In genomic region chr21:40615503-40616376, GRCh38 we compare ENCODE assay signal across 23 cellular contexts.
DNase-seq lines count a peak whose midpoint lies in the region; ATAC-seq and TF ChIP-seq lines count a peak whose summit lies in the region.
"Had no signal": no experiment of that assay in that cellular context is flagged by ENCODE, and none has a peak within 500 bp of the region (broad histone marks: within the 10 kb centered on the region; RNA-seq: fewer than 3 reads in every experiment).

No MANE protein-coding gene starts in this region.

- H3K4me2 ChIP-seq in neural progenitor cell = no peak overlapping the region

- WGBS in body of pancreas, 2 donors = 47 to 48% methylated on average over 9 of the region's 9 CpGs

- H3K79me2 ChIP-seq in neural progenitor cell (ENCODE audit: low read depth) = no peaks in the 10 kb centered on the region

- ATAC-seq in body of pancreas (no peak), HG03175 (IDR thresholded peaks at IDR 0.05; ENCODE audit: unreplicated experiment) (no peak), HG02642 (IDR thresholded peaks at IDR 0.05; ENCODE audit: poor library complexity, unreplicated experiment) (no peak)
- ATAC-seq: activated T-helper 17 cell treated with anti-CD3 and anti-CD28 coated beads, Interleukin-2, amount 50 U/mL, for 72 hours had no signal

- DNase-seq in NCI-H345 (lab: John Stamatoyannopoulos, UW) (peak; percentile 12), NCI-H345 treated with DMSO at 0.1 percent for 48 hours (lab: John Stamatoyannopoulos, UW; ENCODE audit: unreplicated experiment) (no peak), NCI-H1436 (lab: John Stamatoyannopoulos, UW) (peak; percentile 31), neural progenitor cell (ENCODE audit: low spot score) (no peak), body of pancreas (no peak)
- DNase-seq: activated CD4-positive, CD25-positive, alpha-beta regulatory T cell treated with anti-CD3 and anti-CD28 coated beads, Interleukin-2, amount 50 U/mL, for 72 hours; activated naive CD8-positive, alpha-beta T cell treated with anti-CD3 and anti-CD28 coated beads, Interleukin-2, amount 10 ng/mL, durations not matched to agents 7 days and 5 days; caudate nucleus; DND-41; esophagus squamous epithelium; NCI-H2029 treated with DMSO at 0.1 percent for 48 hours; OCI-M1; ovary; SHP77 treated with DMSO at 0.1 percent for 48 hours; sigmoid colon; T-helper 2 cell; transverse colon had no signal

- H3K4me1 ChIP-seq in neural progenitor cell (peaks cover 11% of the 10 kb centered on the region), body of pancreas (no peaks in the 10 kb centered on the region)
- H3K4me1 ChIP-seq: esophagus squamous epithelium, transverse colon had no signal

- peak overlapping the region; percentile 33 for H3K27ac Mint-ChIP-seq in neural progenitor cell
- H3K27ac Mint-ChIP-seq: activated naive CD8-positive, alpha-beta T cell treated with anti-CD3 and anti-CD28 coated beads, Interleukin-2, amount 10 ng/mL, durations not matched to agents 7 days and 5 days; activated T-helper 17 cell treated with anti-CD3 and anti-CD28 coated beads, Interleukin-2, amount 50 U/mL, for 72 hours; CD14-positive monocyte; stimulated activated naive CD8-positive, alpha-beta T cell treated with anti-CD3 and anti-CD28 coated beads, Interleukin-15, Interleukin-2, amounts not matched to agents 100 ng/mL and 50 ng/mL, for 24 hours had no signal

- TF ChIP-seq POLR2A in body of pancreas (IDR thresholded peaks at IDR 0.05) = no peak

- H3K9me3 ChIP-seq in neural progenitor cell (ENCODE audit: low read depth) (no peaks in the 10 kb centered on the region), body of pancreas (no peaks in the 10 kb centered on the region)
- H3K9me3 ChIP-seq: esophagus squamous epithelium, ovary, sigmoid colon, transverse colon had no signal

- H3K36me3 ChIP-seq in neural progenitor cell (no peaks in the 10 kb centered on the region), body of pancreas (replicated peaks in 1 of 2; ENCODE audit: insufficient read depth in 1 of 2, low read depth in 2 of 2) (no peaks in the 10 kb centered on the region)
- H3K36me3 ChIP-seq: esophagus squamous epithelium, ovary, sigmoid colon, transverse colon had no signal

- TF ChIP-seq CTCF in VCaP (conservative IDR thresholded peaks at IDR 0.05) = peak; percentile 69
- no peak for TF ChIP-seq CTCF in neural progenitor cell (IDR thresholded peaks at IDR 0.05)
- TF ChIP-seq CTCF in body of pancreas (IDR thresholded peaks at IDR 0.05) = no peak

- no peak overlapping the region for H3K4me3 Mint-ChIP-seq in neural progenitor cell
- H3K4me3 Mint-ChIP-seq: activated naive CD8-positive, alpha-beta T cell treated with anti-CD3 and anti-CD28 coated beads, Interleukin-2, amount 10 ng/mL, durations not matched to agents 7 days and 5 days; activated T-helper 17 cell treated with anti-CD3 and anti-CD28 coated beads, Interleukin-2, amount 50 U/mL, for 72 hours; CD14-positive monocyte; stimulated activated naive CD8-positive, alpha-beta T cell treated with anti-CD3 and anti-CD28 coated beads, Interleukin-15, Interleukin-2, amounts not matched to agents 100 ng/mL and 50 ng/mL, for 24 hours had no signal

- peaks cover 10% of the 10 kb centered on the region for H3F3A ChIP-seq in neural progenitor cell (ENCODE audit: low read depth)

- peaks cover 5% of the 10 kb centered on the region for H3K27me3 Mint-ChIP-seq in neural progenitor cell (ENCODE audit: insufficient read depth, low read depth)
- H3K27me3 Mint-ChIP-seq: activated naive CD8-positive, alpha-beta T cell treated with anti-CD3 and anti-CD28 coated beads, Interleukin-2, amount 10 ng/mL, durations not matched to agents 7 days and 5 days; activated T-helper 17 cell treated with anti-CD3 and anti-CD28 coated beads, Interleukin-2, amount 50 U/mL, for 72 hours had no signal

- H3K27me3 ChIP-seq in neural progenitor cell = no peaks in the 10 kb centered on the region
- H3K27me3 ChIP-seq in body of pancreas = no peaks in the 10 kb centered on the region
- H3K27me3 ChIP-seq: esophagus squamous epithelium, ovary, sigmoid colon, transverse colon had no signal

- H3K36me3 Mint-ChIP-seq in neural progenitor cell = no peaks in the 10 kb centered on the region
- H3K36me3 Mint-ChIP-seq: activated naive CD8-positive, alpha-beta T cell treated with anti-CD3 and anti-CD28 coated beads, Interleukin-2, amount 10 ng/mL, durations not matched to agents 7 days and 5 days; CD14-positive monocyte had no signal

- intact Hi-C loops in body of pancreas (cut with DNase I) = no loop called here

- H3K4me1 Mint-ChIP-seq in neural progenitor cell = peaks cover 18% of the 10 kb centered on the region
- H3K4me1 Mint-ChIP-seq: activated naive CD8-positive, alpha-beta T cell treated with anti-CD3 and anti-CD28 coated beads, Interleukin-2, amount 10 ng/mL, durations not matched to agents 7 days and 5 days; activated T-helper 17 cell treated with anti-CD3 and anti-CD28 coated beads, Interleukin-2, amount 50 U/mL, for 72 hours; CD14-positive monocyte had no signal

- H3K27ac ChIP-seq in VCaP (peak overlapping the region; percentile 21), neural progenitor cell (no peak overlapping the region), body of pancreas (no peak overlapping the region)
- H3K27ac ChIP-seq: esophagus squamous epithelium, ovary, sigmoid colon, transverse colon had no signal

- no peaks in the 10 kb centered on the region for H3K9me3 Mint-ChIP-seq in neural progenitor cell
- H3K9me3 Mint-ChIP-seq: activated naive CD8-positive, alpha-beta T cell treated with anti-CD3 and anti-CD28 coated beads, Interleukin-2, amount 10 ng/mL, durations not matched to agents 7 days and 5 days had no signal

- H3K4me3 ChIP-seq in neural progenitor cell (no peak overlapping the region), body of pancreas (no peak overlapping the region)
- H3K4me3 ChIP-seq: esophagus squamous epithelium, ovary, sigmoid colon, transverse colon had no signal

- H2AFZ ChIP-seq in neural progenitor cell (replicated peaks) = no peak overlapping the region

- no peak overlapping the region for H3K9ac ChIP-seq in neural progenitor cell

- H4K20me1 ChIP-seq in neural progenitor cell (ENCODE audit: low read depth) = no peaks in the 10 kb centered on the region

Comparison
In these comparisons a context has a peak if more than half of its experiments do, and no peak if none do; other contexts are left out.
1. DNase-seq: peak in NCI-H345 (single experiment) and NCI-H1436 (single experiment); none in NCI-H345 treated with DMSO at 0.1 percent for 48 hours (single experiment), neural progenitor cell (single experiment) and body of pancreas (0 of 4).